21 cellular contexts compared by ENCODE assay signal in the genomic region with DNA sequence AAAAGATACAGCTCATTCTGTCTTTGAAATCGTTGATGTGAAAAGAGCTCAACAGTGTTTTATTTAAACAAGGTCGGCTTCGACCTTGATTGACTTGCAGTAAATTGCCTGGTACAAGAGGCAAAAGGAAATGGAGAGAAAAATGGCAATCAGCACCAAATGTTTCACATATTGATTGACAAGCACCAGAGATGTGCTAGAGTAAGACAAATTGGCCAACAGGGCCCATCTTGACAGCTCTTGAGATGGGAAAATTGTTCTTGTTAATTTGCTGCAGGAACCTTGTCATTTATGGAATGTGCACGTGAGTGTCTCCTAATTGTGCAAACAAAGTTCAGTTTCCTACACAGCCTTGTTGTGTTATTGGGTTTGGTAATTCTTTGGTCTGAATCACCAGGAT.
DNase-seq lines count a peak whose midpoint lies in the region; TF ChIP-seq lines count a peak whose summit lies in the region.
"Had no signal": no experiment of that assay in that cellular context is flagged by ENCODE, and none has a peak within 500 bp of the region (broad histone marks: within the 10 kb centered on the region; RNA-seq: fewer than 3 reads in every experiment).

No MANE protein-coding gene starts in this region.

- no peak overlapping the region for H2AFZ ChIP-seq in osteoblast (ENCODE audit: low read length)
- H2AFZ ChIP-seq: GM23248 had no signal

- H3K79me2 ChIP-seq in osteoblast (ENCODE audit: insufficient read depth, low read length), result no peaks in the 10 kb centered on the region

- no peaks in the 10 kb centered on the region for H3K36me3 ChIP-seq in osteoblast (ENCODE audit: insufficient read depth, low read length)
- H3K36me3 ChIP-seq in vagina, result no peaks in the 10 kb centered on the region

- TF ChIP-seq CTCF in osteoblast (IDR thresholded peaks at IDR 0.05; ENCODE audit: extremely low read depth, low read depth, low read length) (no peak), vagina (IDR thresholded peaks at IDR 0.05) (no peak)

- H3K4me2 ChIP-seq in osteoblast (ENCODE audit: insufficient read depth, low read length), result no peak overlapping the region
- H3K4me2 ChIP-seq: BLaER1 had no signal

- H3K9me3 ChIP-seq in osteoblast (ENCODE audit: low read depth, low read length) (no peaks in the 10 kb centered on the region), vagina (no peaks in the 10 kb centered on the region)
- H3K9me3 ChIP-seq: BLaER1, Caco-2 had no signal

- DNase-seq in NCI-H1417 (lab: John Stamatoyannopoulos, UW), result peak in 2 of 3 experiments; percentile 2 to 13
- DNase-seq in NCI-H1417 treated with DMSO at 0.1 percent for 48 hours (lab: John Stamatoyannopoulos, UW), result no peak
- peak; percentile 9 for DNase-seq in NCI-H2227 treated with DMSO at 0.1 percent for 48 hours (lab: John Stamatoyannopoulos, UW)
- peak; percentile 62 for DNase-seq in osteoblast (ENCODE audit: insufficient read length, low spot score, missing footprints)
- DNase-seq in NCI-H1105 treated with DMSO at 0.1 percent for 48 hours (lab: John Stamatoyannopoulos, UW), result no peak
- DNase-seq in vagina (ENCODE audit: extremely low spot score in 2 of 2), result no peak
- DNase-seq: ACHN; Caco-2; CD4-positive, CD25-positive, alpha-beta regulatory T cell; CD8-positive, alpha-beta T cell; DMS153; DMS79; EL; GDM1; H7; HCEC 1CT had no signal

- no peaks in the 10 kb centered on the region for H4K20me1 ChIP-seq in osteoblast (ENCODE audit: insufficient read depth, low read length)
- H4K20me1 ChIP-seq: BLaER1 had no signal

- H3K27ac ChIP-seq in osteoblast (ENCODE audit: low read depth, low read length) (no peak overlapping the region), vagina (no peak overlapping the region)
- H3K27ac ChIP-seq: 22Rv1, BLaER1, C4-2B, GM23248 had no signal

- no peaks in the 10 kb centered on the region for H3K27me3 ChIP-seq in osteoblast (ENCODE audit: insufficient read depth, low read length)
- H3K27me3 ChIP-seq in vagina, result no peaks in the 10 kb centered on the region
- H3K27me3 ChIP-seq: BLaER1 had no signal

- H3K4me3 ChIP-seq in osteoblast (ENCODE audit: insufficient read depth, low read length) (no peak overlapping the region), vagina (no peak overlapping the region)
- H3K4me3 ChIP-seq: BLaER1, GM12878, GM23248 had no signal

- intact Hi-C loops in vagina (cut with DNase I), result no loop called here

- no peaks in the 10 kb centered on the region for H3K4me1 ChIP-seq in osteoblast (ENCODE audit: insufficient read depth, low read length)
- H3K4me1 ChIP-seq in vagina, result no peaks in the 10 kb centered on the region
- H3K4me1 ChIP-seq: Caco-2 had no signal

- TF ChIP-seq POLR2A in vagina (IDR thresholded peaks at IDR 0.05), result no peak

Comparison
In these comparisons a context has a peak if more than half of its experiments do, and no peak if none do; other contexts are left out.
1. DNase-seq: peak in NCI-H1417 (2 of 3), NCI-H2227 treated with DMSO at 0.1 percent for 48 hours (single experiment) and osteoblast (single experiment); none in NCI-H1417 treated with DMSO at 0.1 percent for 48 hours (single experiment), NCI-H1105 treated with DMSO at 0.1 percent for 48 hours (single experiment) and vagina (0 of 2).